31 cellular contexts compared by ENCODE assay signal in the genomic region with DNA sequence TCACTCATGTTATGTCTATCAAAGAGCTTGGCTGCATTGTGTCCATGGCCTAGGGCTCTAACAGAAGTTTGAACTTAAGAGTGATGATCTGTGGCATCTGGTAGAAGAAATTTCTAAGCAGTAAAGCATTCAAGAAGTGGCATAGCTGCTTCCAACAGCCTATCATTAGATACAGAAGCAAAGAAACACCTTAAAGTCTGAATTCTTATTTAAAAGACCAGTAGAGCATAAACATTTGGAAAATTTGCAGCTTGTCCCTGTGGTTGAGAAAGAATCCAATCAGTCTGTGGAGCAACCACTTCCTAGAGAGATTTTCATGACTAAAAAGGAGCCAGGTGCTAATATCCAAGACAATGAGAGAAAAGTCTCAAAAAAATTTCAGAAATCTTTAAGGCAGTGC.
"Had no signal": no experiment of that assay in that cellular context is flagged by ENCODE, and none has a peak within 500 bp of the region (broad histone marks: within the 10 kb centered on the region; RNA-seq: fewer than 3 reads in every experiment).

No MANE protein-coding gene starts in this region.

- H3K27ac Mint-ChIP-seq: activated CD8-positive, alpha-beta T cell treated with anti-CD3 and anti-CD28 coated beads for 36 hours; activated naive CD8-positive, alpha-beta T cell; activated T-helper 17 cell treated with anti-CD3 and anti-CD28 coated beads, Interleukin-2, amount 50 U/mL, for 72 hours; T-helper 17 cell; T-helper 2 cell treated with Interferon-gamma antibody and Interleukin-4, amounts not matched to agents 5 μg/mL and 100 μg/mL, for 36 hours had no signal

- H3K27me3 ChIP-seq: body of pancreas, esophagus muscularis mucosa, foreskin keratinocyte, gastrocnemius medialis had no signal

- H3K4me3 Mint-ChIP-seq: activated CD8-positive, alpha-beta T cell treated with anti-CD3 and anti-CD28 coated beads for 36 hours; activated naive CD8-positive, alpha-beta T cell; activated T-cell treated with anti-CD3 and anti-CD28 coated beads, Interleukin-2, amount 50 U/mL, for 4 hours; activated T-helper 17 cell treated with anti-CD3 and anti-CD28 coated beads, Interleukin-2, amount 50 U/mL, for 72 hours; effector memory CD8-positive, alpha-beta T cell; T-helper 17 cell; T-helper 2 cell treated with Interferon-gamma antibody and Interleukin-4, amounts not matched to agents 5 μg/mL and 100 μg/mL, for 36 hours had no signal

- H3K4me3 ChIP-seq: body of pancreas, esophagus muscularis mucosa, gastrocnemius medialis, heart left ventricle had no signal

- H3K4me1 ChIP-seq: body of pancreas, esophagus muscularis mucosa, foreskin keratinocyte, gastrocnemius medialis, heart left ventricle had no signal

- H3K4me1 Mint-ChIP-seq: activated T-helper 17 cell treated with anti-CD3 and anti-CD28 coated beads, Interleukin-2, amount 50 U/mL, for 72 hours; T-helper 17 cell had no signal

- ATAC-seq: activated CD8-positive, alpha-beta T cell treated with anti-CD3 and anti-CD28 coated beads for 36 hours; activated T-cell treated with anti-CD3 and anti-CD28 coated beads, Interleukin-2, amount 50 U/mL, for 4 hours; activated T-helper 17 cell treated with anti-CD3 and anti-CD28 coated beads, Interleukin-2, amount 50 U/mL, for 72 hours; body of pancreas; effector memory CD8-positive, alpha-beta T cell; foreskin keratinocyte; gastrocnemius medialis; heart left ventricle; T-helper 17 cell had no signal

- H3K27me3 Mint-ChIP-seq: activated CD8-positive, alpha-beta T cell treated with anti-CD3 and anti-CD28 coated beads for 36 hours; activated naive CD8-positive, alpha-beta T cell; activated T-helper 17 cell treated with anti-CD3 and anti-CD28 coated beads, Interleukin-2, amount 50 U/mL, for 72 hours; effector memory CD8-positive, alpha-beta T cell; T-helper 17 cell had no signal

- H3K9me3 ChIP-seq: body of pancreas, esophagus muscularis mucosa, gastrocnemius medialis had no signal

- DNase-seq: activated CD4-positive, alpha-beta T cell treated with anti-CD3 and anti-CD28 coated beads for 1 hour; activated CD4-positive, alpha-beta T cell treated with anti-CD3 and anti-CD28 coated beads for 4 hours; activated CD4-positive, alpha-beta T cell treated with anti-CD3 and anti-CD28 coated beads, Interleukin-2, amount 50 U/mL, for 1 hour; activated CD4-positive, alpha-beta T cell treated with anti-CD3 and anti-CD28 coated beads, Interleukin-2, amount 50 U/mL, for 48 hours; activated CD8-positive, alpha-beta memory T cell treated with anti-CD3 and anti-CD28 coated beads for 24 hours; activated CD8-positive, alpha-beta T cell treated with anti-CD3 and anti-CD28 coated beads for 36 hours; activated effector memory CD4-positive, alpha-beta T cell treated with Interleukin-2 at 50 U/mL for 16 hours; activated gamma-delta T cell treated with Interleukin-2 at 50 U/mL for 16 hours; activated naive CD4-positive, alpha-beta T cell treated with anti-CD3 and anti-CD28 coated beads, Interleukin-2, amount 50 U/mL, for 16 hours; activated naive CD4-positive, alpha-beta T cell treated with Interleukin-2 at 50 U/mL for 16 hours; activated T-cell treated with anti-CD3 and anti-CD28 coated beads, Interleukin-2, amount 50 U/mL, for 4 hours; amniotic stem cell; anterior cingulate cortex; body of pancreas; caudate nucleus; cortex of kidney; dermis blood vessel endothelial cell; effector CD4-positive, alpha-beta T cell; effector memory CD8-positive, alpha-beta T cell; erythroblast; foreskin keratinocyte; gastrocnemius medialis; glutamatergic neuron; heart left ventricle; T-helper 1 cell; T-helper 17 cell; T1000 had no signal

- H3K9me3 Mint-ChIP-seq: T-helper 2 cell treated with Interferon-gamma antibody and Interleukin-4, amounts not matched to agents 5 μg/mL and 100 μg/mL, for 36 hours had no signal

- H3K27ac ChIP-seq: body of pancreas, esophagus muscularis mucosa, foreskin keratinocyte, gastrocnemius medialis, heart left ventricle had no signal

- H3K36me3 ChIP-seq: esophagus muscularis mucosa, gastrocnemius medialis, heart left ventricle had no signal
